In genomic region chr12:92144045-92144630, GRCh38 we compare ENCODE assay signal across 8 cellular contexts. TPM values are rescaled to one million over a fixed set of nuclear protein-coding genes. Genes with fewer than 3 reads are reported as not detected.
DNase-seq lines count a peak whose midpoint lies in the region; ATAC-seq and TF ChIP-seq lines count a peak whose summit lies in the region.

No MANE protein-coding gene starts in this region.

- no peak overlapping the region for H2AFZ ChIP-seq in H9 (ENCODE audit: low read length)

- H3K27me3 Mint-ChIP-seq in H9 (ENCODE audit: low read depth) (no peaks in the 10 kb centered on the region; the same call in 1 of the 2 replicates), T-cell (no peaks in the 10 kb centered on the region), progenitor cell of endocrine pancreas (no peaks in the 10 kb centered on the region)

- no peak overlapping the region for H3K27ac ChIP-seq in H9 (ENCODE audit: insufficient read length, low read depth, low read length)
- H3K27ac ChIP-seq in left ventricle myocardium inferior (replicated peaks) = peak overlapping the region; percentile 98
- peak overlapping the region; percentile 99 for H3K27ac ChIP-seq in urinary bladder (ENCODE audit: low read depth)

- no peak overlapping the region for H3K56ac ChIP-seq in H9 (ENCODE audit: insufficient read length, low read depth, low read length)

- H3K23ac ChIP-seq in H9 (ENCODE audit: insufficient read length, low read depth, low read length) = no peak overlapping the region

- H3K9me3 Mint-ChIP-seq in H9 = peaks cover 1 to 5% of the 10 kb centered on the region in 2 experiments; a peak in 3 of 5 replicates
- no peaks in the 10 kb centered on the region for H3K9me3 Mint-ChIP-seq in T-cell
- no peaks in the 10 kb centered on the region for H3K9me3 Mint-ChIP-seq in progenitor cell of endocrine pancreas (ENCODE audit: low read depth)

- no peak overlapping the region for H3K4ac ChIP-seq in H9 (ENCODE audit: low read depth, low read length)

- H3K4me2 ChIP-seq in H9 (ENCODE audit: insufficient read depth, insufficient read length, low read length) = peak overlapping the region; percentile 90

- H3K4me1 ChIP-seq in H9 (ENCODE audit: insufficient read depth, low read length) (peaks cover 5% of the 10 kb centered on the region), left ventricle myocardium inferior (peaks cover 77% of the 10 kb centered on the region), urinary bladder (ENCODE audit: insufficient read depth) (no peaks in the 10 kb centered on the region)

- H2BK20ac ChIP-seq in H9 (ENCODE audit: low read depth, low read length, poor library complexity, severe bottlenecking) = no peak overlapping the region

- TF ChIP-seq CTCF in H9 (conservative IDR thresholded peaks at IDR 0.05) (peak; percentile 70), left ventricle myocardium inferior (IDR thresholded peaks at IDR 0.05; ENCODE audit: borderline replicate concordance) (peak; percentile 82), progenitor cell of endocrine pancreas (IDR thresholded peaks at IDR 0.05; ENCODE audit: unreplicated experiment) (peak; percentile 73)

- ATAC-seq in T-cell (replicated peaks in 1 of 4) = peak; percentile 19 to 23 (median 20)

- peak overlapping the region; percentile 46 for H4K5ac ChIP-seq in H9 (ENCODE audit: insufficient read length, low read depth, low read length)

- no peak overlapping the region for H2BK15ac ChIP-seq in H9 (ENCODE audit: low read depth, low read length)

- H3K4me3 Mint-ChIP-seq in H9 = peak overlapping the region; percentile 89 to 98
- H3K4me3 Mint-ChIP-seq in T-cell = peak overlapping the region; percentile 100
- H3K4me3 Mint-ChIP-seq in progenitor cell of endocrine pancreas (ENCODE audit: low read depth) = peak overlapping the region; percentile 90

- peaks cover 14% of the 10 kb centered on the region for H3K23me2 ChIP-seq in H9 (ENCODE audit: insufficient read length, low read depth, low read length, poor library complexity, severe bottlenecking)

- no peak overlapping the region for H3K18ac ChIP-seq in H9 (ENCODE audit: insufficient read length, low read depth, low read length)

- peak overlapping the region; percentile 94 for H3K9ac ChIP-seq in H9 (ENCODE audit: extremely low read depth, insufficient read length, low read length)

- H3K4me1 Mint-ChIP-seq in H9 (peaks cover 55 to 63% of the 10 kb centered on the region in 2 experiments), T-cell (peaks cover 22 to 42% (median 25%) of the 10 kb centered on the region in 3 donors), progenitor cell of endocrine pancreas (ENCODE audit: low read depth) (peaks cover 35% of the 10 kb centered on the region)

- no peaks in the 10 kb centered on the region for H3K79me1 ChIP-seq in H9 (ENCODE audit: insufficient read depth, low read depth, low read length, poor library complexity, severe bottlenecking)

- H4K8ac ChIP-seq in H9 (replicated peaks; ENCODE audit: insufficient read length, low read depth, low read length) = no peak overlapping the region

- H3K79me2 ChIP-seq in H9 (ENCODE audit: insufficient read depth, low read length) = peaks cover 32% of the 10 kb centered on the region; the same call in 1 of the 2 replicates

- POLR2A ChIA-PET in T-cell (lab: Charles Lee) = interaction anchor here (0.6 to 7.0 kb wide), 24 partner anchors 10 to 762 kb away, joined by 3 to 170 read pairs (median 7); no protein-coding TSS in a partner anchor

- no peak overlapping the region for H2AK5ac ChIP-seq in H9 (ENCODE audit: insufficient read length, low read length)

- H3K27me3 ChIP-seq in H9 (ENCODE audit: insufficient read depth, low read length) (no peaks in the 10 kb centered on the region), left ventricle myocardium inferior (ENCODE audit: low read depth) (no peaks in the 10 kb centered on the region)

- peak overlapping the region; percentile 90; the same call in 1 of the 2 replicates for H3K14ac ChIP-seq in H9 (ENCODE audit: insufficient read depth, low read length)

- peak overlapping the region; percentile 97 for H3K4me3 ChIP-seq in left ventricle myocardium inferior
- H3K4me3 ChIP-seq in urinary bladder (ENCODE audit: low read depth, low read length) = peak overlapping the region; percentile 94

- H4K91ac ChIP-seq in H9 (ENCODE audit: insufficient read length, low read depth, low read length) = no peak overlapping the region

- no peaks in the 10 kb centered on the region for H4K20me1 ChIP-seq in H9 (ENCODE audit: control insufficient read depth, insufficient read depth, insufficient read length)

- no peak overlapping the region for H2BK5ac ChIP-seq in H9 (ENCODE audit: insufficient read length, low read length)

- H3T11ph ChIP-seq in H9 (ENCODE audit: low read length) = no peak overlapping the region

- CTCF ChIA-PET in T-cell (lab: Charles Lee) = interaction anchor here (0.6 to 1.6 kb wide), 10 partner anchors 21 to 762 kb away, joined by 3 to 8 read pairs (median 3); no protein-coding TSS in a partner anchor

- no peak overlapping the region for H2BK12ac ChIP-seq in H9 (ENCODE audit: insufficient read length, low read depth, low read length)

- no peaks in the 10 kb centered on the region for H3K9me3 ChIP-seq in H9 (ENCODE audit: control insufficient read depth, low read depth, low read length)
- H3K9me3 ChIP-seq in left ventricle myocardium inferior (replicated peaks) = no peaks in the 10 kb centered on the region

- H2BK120ac ChIP-seq in H9 (ENCODE audit: low read depth, low read length, poor library complexity, severe bottlenecking) = no peak overlapping the region

- intact Hi-C loops in left ventricle myocardium inferior (cut with micrococcal nuclease) = loop anchor here (5.0 to 10.0 kb wide), 2 partner anchors 332 to 421 kb away; no protein-coding TSS in a partner anchor

- peaks cover 37% of the 10 kb centered on the region for H3K36me3 ChIP-seq in left ventricle myocardium inferior
- no peaks in the 10 kb centered on the region for H3K36me3 ChIP-seq in urinary bladder (ENCODE audit: insufficient read depth)

- DNase-seq in DMS114 treated with DMSO at 0.1 percent for 48 hours (lab: John Stamatoyannopoulos, UW; ENCODE audit: unreplicated experiment) (peak; percentile 48), H9 (peak; percentile 80), NCI-H1436 treated with DMSO at 0.1 percent for 48 hours (lab: John Stamatoyannopoulos, UW) (peak; percentile 47), T-cell (peak; percentile 58 to 82 (median 70)), amniotic epithelial cell (ENCODE audit: low read depth) (peak; percentile 98), left ventricle myocardium inferior (peak; percentile 57), progenitor cell of endocrine pancreas (ENCODE audit: low spot score, unreplicated experiment) (peak; percentile 48)

- H3K36me3 Mint-ChIP-seq in H9 (ENCODE audit: insufficient read depth in 1 of 3, low read depth in 3 of 3) (peaks cover 18 to 51% (median 36%) of the 10 kb centered on the region in 3 experiments), T-cell (peaks cover 67% of the 10 kb centered on the region), progenitor cell of endocrine pancreas (ENCODE audit: insufficient read depth) (peaks cover 54% of the 10 kb centered on the region)

- no CpG with 5 or more reads among the region's 14 CpGs for WGBS in H9 (ENCODE audit: extremely low coverage, insufficient read length, low lambda C conversion rate)
- WGBS in urinary bladder = under 1% methylated on average over 14 of the region's 14 CpGs

- H3K27ac Mint-ChIP-seq in H9 (peak overlapping the region; percentile 95 to 97 (median 97); a peak in 6 of 7 replicates), T-cell (peak overlapping the region; percentile 99 to 100), progenitor cell of endocrine pancreas (peak overlapping the region; percentile 98)

RNA-seq across cellular contexts. Expression of gene BTG1, which starts 1.5 kb away (rescaled TPM):
- 32.0 and 32.7 TPM in 2 replicates for total RNA-seq in H9 (2021)
- total RNA-seq in T-cell = 1,000 to 10,000 TPM in 2 of 5 donors, 100 to 1,000 TPM in 3; 484 to 1,238 (median 551) TPM
- 79.4 TPM for total RNA-seq in left ventricle myocardium inferior
- total RNA-seq in progenitor cell of endocrine pancreas = 162 and 164 TPM in 2 replicates
- 32.8 TPM for total RNA-seq in urinary bladder
- polyA plus RNA-seq in urinary bladder = 50.6 TPM

Comparison
In these comparisons a context has a peak if more than half of its experiments do, and no peak if none do; other contexts are left out.
1. DNase-seq: peak in every context shown above with its lines; median percentile 98 in amniotic epithelial cell; 80 in H9; 70 in T-cell; 57 in left ventricle myocardium inferior; 48 in DMS114 treated with DMSO at 0.1 percent for 48 hours; 48 in progenitor cell of endocrine pancreas; 47 in NCI-H1436 treated with DMSO at 0.1 percent for 48 hours.